11 cellular contexts compared by ENCODE assay signal in the genomic region with DNA sequence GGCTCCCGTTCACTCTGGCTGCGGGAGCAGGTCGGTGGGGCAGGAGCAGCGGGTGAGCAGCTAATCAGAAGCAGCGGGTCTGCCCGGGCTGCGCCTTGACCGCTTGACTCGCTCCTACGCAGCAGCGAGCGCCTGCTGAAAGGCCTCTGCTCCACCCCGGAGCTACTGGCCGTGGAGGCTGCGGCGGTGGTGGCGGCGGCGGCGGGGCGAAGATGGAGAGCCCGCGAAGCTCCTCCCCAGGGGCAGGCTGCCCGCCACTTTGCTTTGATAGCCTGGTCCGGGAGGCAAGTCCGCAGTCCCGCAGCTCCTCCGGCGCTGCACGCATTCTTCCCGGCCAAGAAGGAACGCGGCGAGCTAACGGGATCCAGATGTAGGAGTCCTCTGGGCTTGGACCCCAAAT. TPM values are rescaled to one million over a fixed set of nuclear protein-coding genes. Genes with fewer than 3 reads are reported as not detected.
DNase-seq lines count a peak whose midpoint lies in the region; ATAC-seq and TF ChIP-seq lines count a peak whose summit lies in the region.
"Had no signal": no experiment of that assay in that cellular context is flagged by ENCODE, and none has a peak within 500 bp of the region (broad histone marks: within the 10 kb centered on the region; RNA-seq: fewer than 3 reads in every experiment).

No MANE protein-coding gene starts in this region.

- no peak for TF ChIP-seq POLR2A in suprapubic skin (IDR thresholded peaks at IDR 0.05)

- peaks cover 5% of the 10 kb centered on the region for H3K4me1 Mint-ChIP-seq in central memory CD8-positive, alpha-beta T cell
- H3K4me1 Mint-ChIP-seq in stimulated activated memory B cell treated with anti-CD40 and anti-IgM and Interleukin-4, amounts not matched to agents 10 μg/mL and 1 μg/mL and 100 μg/mL, for 72 hours = no peaks in the 10 kb centered on the region

- no peak overlapping the region for H3K27ac Mint-ChIP-seq in central memory CD8-positive, alpha-beta T cell (ENCODE audit: low read depth)
- no peak overlapping the region for H3K27ac Mint-ChIP-seq in stimulated activated memory B cell treated with anti-CD40 and anti-IgM and Interleukin-4, amounts not matched to agents 10 μg/mL and 1 μg/mL and 100 μg/mL, for 72 hours

- peak overlapping the region; percentile 40 for H3K9ac ChIP-seq in HUES6 (ENCODE audit: low read length)

- no peak for TF ChIP-seq CTCF in suprapubic skin (IDR thresholded peaks at IDR 0.05)

- H3K27me3 ChIP-seq in HUES6 (ENCODE audit: control insufficient read depth, insufficient read depth, low read length) = peaks cover 52% of the 10 kb centered on the region
- H3K27me3 ChIP-seq in suprapubic skin = no peaks in the 10 kb centered on the region
- H3K27me3 ChIP-seq: pancreas had no signal

- H3K36me3 ChIP-seq in HUES6 (ENCODE audit: control insufficient read depth, insufficient read depth, low read length) (no peaks in the 10 kb centered on the region), suprapubic skin (no peaks in the 10 kb centered on the region)
- H3K36me3 ChIP-seq: pancreas had no signal

- H3K4me3 ChIP-seq in HUES6 (ENCODE audit: low read depth, low read length) (peak overlapping the region; percentile 36), suprapubic skin (peak overlapping the region; percentile 14)
- H3K4me3 ChIP-seq: pancreas had no signal

- WGBS in suprapubic skin = 38% methylated on average over 6 of the region's 35 CpGs

- H3K27ac ChIP-seq in HUES6 (ENCODE audit: low read depth, low read length) = no peak overlapping the region
- H3K27ac ChIP-seq in suprapubic skin = no peak overlapping the region
- H3K27ac ChIP-seq: pancreas had no signal

- peak overlapping the region; percentile 25 for H3K4me3 Mint-ChIP-seq in central memory CD8-positive, alpha-beta T cell
- H3K4me3 Mint-ChIP-seq in stimulated activated memory B cell treated with anti-CD40 and anti-IgM and Interleukin-4, amounts not matched to agents 10 μg/mL and 1 μg/mL and 100 μg/mL, for 72 hours = no peak overlapping the region

- H3K4me1 ChIP-seq in HUES6 (ENCODE audit: control insufficient read depth, insufficient read depth, low read length) (peaks cover 50% of the 10 kb centered on the region), suprapubic skin (peaks cover 6% of the 10 kb centered on the region)
- H3K4me1 ChIP-seq: pancreas had no signal

- no peaks in the 10 kb centered on the region for H3K36me3 Mint-ChIP-seq in central memory CD8-positive, alpha-beta T cell (ENCODE audit: insufficient read depth)
- no peaks in the 10 kb centered on the region for H3K36me3 Mint-ChIP-seq in stimulated activated memory B cell treated with anti-CD40 and anti-IgM and Interleukin-4, amounts not matched to agents 10 μg/mL and 1 μg/mL and 100 μg/mL, for 72 hours

- H3K27me3 Mint-ChIP-seq in central memory CD8-positive, alpha-beta T cell = peaks cover 9% of the 10 kb centered on the region
- H3K27me3 Mint-ChIP-seq in stimulated activated memory B cell treated with anti-CD40 and anti-IgM and Interleukin-4, amounts not matched to agents 10 μg/mL and 1 μg/mL and 100 μg/mL, for 72 hours = peaks cover 19% of the 10 kb centered on the region

- no peaks in the 10 kb centered on the region for H3K9me3 Mint-ChIP-seq in central memory CD8-positive, alpha-beta T cell
- no peaks in the 10 kb centered on the region for H3K9me3 Mint-ChIP-seq in stimulated activated memory B cell treated with anti-CD40 and anti-IgM and Interleukin-4, amounts not matched to agents 10 μg/mL and 1 μg/mL and 100 μg/mL, for 72 hours

- no peak for DNase-seq in central memory CD8-positive, alpha-beta T cell (ENCODE audit: low spot score in 2 of 2)
- DNase-seq in iPS-NIHi11 (ENCODE audit: low spot score) (peak; percentile 38), suprapubic skin (ENCODE audit: low spot score in 2 of 2) (no peak), SW 1271 (lab: John Stamatoyannopoulos, UW) (no peak), DMS 273 treated with DMSO at 0.1 percent for 48 hours (lab: John Stamatoyannopoulos, UW) (no peak)
- DNase-seq: activated T-cell treated with anti-CD3 and anti-CD28 coated beads, Interleukin-2, amount 50 U/mL, for 1 hour; cortex of kidney had no signal

- no peak for ATAC-seq in central memory CD8-positive, alpha-beta T cell (replicated peaks; ENCODE audit: extremely low read depth, poor library complexity, severe bottlenecking)
- no peak for ATAC-seq in stimulated activated memory B cell treated with anti-CD40 and anti-IgM and Interleukin-4, amounts not matched to agents 10 μg/mL and 1 μg/mL and 100 μg/mL, for 72 hours
- no peak for ATAC-seq in HG02973 (IDR thresholded peaks at IDR 0.05; ENCODE audit: unreplicated experiment)
- ATAC-seq: pancreas had no signal

- no peak for TF ChIP-seq EP300 in suprapubic skin (IDR thresholded peaks at IDR 0.05)

- H3K9me3 ChIP-seq in HUES6 (ENCODE audit: control insufficient read depth, insufficient read depth, low read depth, low read length) = no peaks in the 10 kb centered on the region
- H3K9me3 ChIP-seq in suprapubic skin = no peaks in the 10 kb centered on the region
- H3K9me3 ChIP-seq: pancreas had no signal

RNA-seq across cellular contexts. Expression of gene PJA1, which starts 36.7 kb away (rescaled TPM):
- total RNA-seq in suprapubic skin = 10 to 100 TPM; 14.1 to 23.2 (median 16.5) TPM
